ENCODE assay signal across 1 cellular context in genomic region chr13:102233566-102234208, GRCh38.
A peak's percentile ranks its signal among the peaks of the same experiment; 100 is the strongest.
TF ChIP-seq lines count a peak whose summit lies in the region.

No MANE protein-coding gene starts in this region.

TF ChIP-seq in liver, 16 proteins besides CTCF, POLR2A, EP300 and RAD21 (continued from another document):
- no peak for TF ChIP-seq REST (IDR thresholded peaks at IDR 0.05)
- TF ChIP-seq SP1 (IDR thresholded peaks at IDR 0.05) = peak; percentile 46
- peak; percentile 24 for TF ChIP-seq ZBTB33 (IDR thresholded peaks at IDR 0.05)
- TF ChIP-seq HNF4A (conservative IDR thresholded peaks at IDR 0.05) = peak in 1 of 2 donors; percentile 29
- TF ChIP-seq NR2F2 (IDR thresholded peaks at IDR 0.05) = no peak
- peak; percentile 80 for TF ChIP-seq FOXA2 (IDR thresholded peaks at IDR 0.05)
- TF ChIP-seq EGR1 (IDR thresholded peaks at IDR 0.05; ENCODE audit: low read depth in 2 of 2) = no peak
- TF ChIP-seq HNF4G (IDR thresholded peaks at IDR 0.05) = no peak
- peak in 1 of 2 donors; percentile 49 for TF ChIP-seq GABPA (IDR thresholded peaks at IDR 0.05 in 1 of 2, conservative IDR thresholded peaks at IDR 0.05 in 1 of 2)
- TF ChIP-seq YY1 (IDR thresholded peaks at IDR 0.05) = peak; percentile 30
